In genomic region chr13:85040176-85040660, GRCh38 we compare ENCODE assay signal across 17 cellular contexts.
"Had no signal": no experiment of that assay in that cellular context is flagged by ENCODE, and none has a peak within 500 bp of the region (broad histone marks: within the 10 kb centered on the region; RNA-seq: fewer than 3 reads in every experiment).

No MANE protein-coding gene starts in this region.

- H3K4me1 ChIP-seq: body of pancreas, gastroesophageal sphincter, pancreas, upper lobe of left lung had no signal

- H3K9me3 ChIP-seq: body of pancreas, gastroesophageal sphincter, mucosa of descending colon, pancreas, upper lobe of left lung had no signal

- ATAC-seq: activated CD4-positive, alpha-beta T cell treated with anti-CD3 and anti-CD28 coated beads for 36 hours; activated T-cell treated with anti-CD3 and anti-CD28 coated beads, Interleukin-2, amount 50 U/mL, for 4 hours; body of pancreas; gastroesophageal sphincter; left colon; mucosa of descending colon; naive thymus-derived CD4-positive, alpha-beta T cell; pancreas; stimulated activated naive CD8-positive, alpha-beta T cell treated with anti-CD3 and anti-CD28 coated beads, Interleukin-15, amount 100 ng/mL, for 72 hours had no signal

- H3K36me3 ChIP-seq: gastroesophageal sphincter, pancreas, upper lobe of left lung, WERI-Rb-1 had no signal

- H3K4me3 ChIP-seq: body of pancreas, gastroesophageal sphincter, mucosa of descending colon, pancreas, upper lobe of left lung had no signal

- H3K27me3 ChIP-seq: body of pancreas, gastroesophageal sphincter, pancreas, upper lobe of left lung had no signal

- DNase-seq: activated CD4-positive, alpha-beta memory T cell treated with anti-CD3 and anti-CD28 coated beads, Interleukin-2, amount 10 ng/mL, durations not matched to agents 7 days and 5 days; activated CD4-positive, alpha-beta T cell treated with anti-CD3 and anti-CD28 coated beads for 36 hours; activated gamma-delta T cell; activated T-cell treated with anti-CD3 and anti-CD28 coated beads, Interleukin-2, amount 50 U/mL, for 4 hours; amniotic stem cell; body of pancreas; caudate nucleus; left colon; mammary epithelial cell; mucosa of descending colon; naive thymus-derived CD4-positive, alpha-beta T cell; pancreas; stimulated activated CD4-positive, alpha-beta T cell treated with anti-CD3 and anti-CD28 coated beads, Interleukin-1b, Interleukin-23, amount 100 ng/mL, for 48 hours; stimulated activated naive CD8-positive, alpha-beta T cell treated with anti-CD3 and anti-CD28 coated beads, Interleukin-15, amount 100 ng/mL, for 72 hours; upper lobe of left lung; WERI-Rb-1 had no signal

- H3K27ac ChIP-seq: body of pancreas, gastroesophageal sphincter, pancreas, upper lobe of left lung, WERI-Rb-1 had no signal
